ENCODE assay signal across 8 cellular contexts in the genomic region with DNA sequence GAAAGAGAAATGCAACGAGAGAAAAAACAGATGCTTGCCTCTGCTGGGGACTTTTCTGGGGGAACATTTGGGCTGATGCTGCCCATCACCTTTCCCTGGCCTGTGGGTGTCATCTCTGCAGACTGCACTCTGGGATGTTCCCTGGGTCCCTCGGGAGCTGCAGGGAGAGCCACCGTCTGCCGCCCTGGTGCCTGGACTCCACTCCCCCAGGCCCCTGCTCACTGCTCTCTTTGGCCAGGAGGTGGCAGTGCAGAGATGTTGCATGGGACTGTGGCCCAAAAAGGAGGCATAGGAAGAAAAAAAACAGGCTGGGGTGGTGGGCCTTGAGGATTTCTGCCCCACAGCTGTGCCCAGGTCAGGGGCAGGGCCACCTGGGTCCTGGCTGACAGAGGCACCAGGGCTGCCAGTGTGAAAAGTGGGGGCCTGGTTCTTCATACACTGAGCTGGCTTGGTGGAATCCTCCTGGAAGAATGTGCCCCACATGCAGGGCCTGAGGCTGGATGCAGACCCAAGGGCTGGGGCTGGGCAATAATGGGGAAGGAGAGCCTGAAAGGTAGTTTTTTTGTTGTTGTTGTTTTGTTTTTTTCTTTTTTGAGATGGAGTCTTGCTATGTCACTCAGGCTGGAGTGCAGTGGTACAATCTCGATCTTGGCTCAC.
A peak's percentile ranks its signal among the peaks of the same experiment; 100 is the strongest.
DNase-seq lines count a peak whose midpoint lies in the region; ATAC-seq and TF ChIP-seq lines count a peak whose summit lies in the region.

No MANE protein-coding gene starts in this region.

- H3K4me1 ChIP-seq in mesendoderm (ENCODE audit: control insufficient read depth, low read depth, low read length) (peaks cover 6% of the 10 kb centered on the region), upper lobe of right lung (peaks cover 5% of the 10 kb centered on the region)

- no peak overlapping the region for H2AK5ac ChIP-seq in mesendoderm (ENCODE audit: low read length)

- H3K36me3 ChIP-seq in mesendoderm (ENCODE audit: control insufficient read depth, insufficient read depth, low read length) = no peaks in the 10 kb centered on the region
- no peaks in the 10 kb centered on the region for H3K36me3 ChIP-seq in upper lobe of right lung

- no peak overlapping the region for H2BK5ac ChIP-seq in mesendoderm (ENCODE audit: low read length)

- no peaks in the 10 kb centered on the region for H3K9me3 ChIP-seq in upper lobe of right lung

- H4K5ac ChIP-seq in mesendoderm (ENCODE audit: low read length) = no peak overlapping the region

- ATAC-seq in GM18858 (IDR thresholded peaks at IDR 0.05; ENCODE audit: unreplicated experiment) (peak; percentile 54), HG03342 (IDR thresholded peaks at IDR 0.05; ENCODE audit: unreplicated experiment) (peak; percentile 73), upper lobe of right lung (peak; percentile 78), GM18519 (IDR thresholded peaks at IDR 0.05; ENCODE audit: low FRiP score, unreplicated experiment) (no peak)

- H3K9ac ChIP-seq in mesendoderm (ENCODE audit: low read length) = no peak overlapping the region

- no peak overlapping the region for H3K18ac ChIP-seq in mesendoderm (ENCODE audit: low read length)

- H3K79me2 ChIP-seq in mesendoderm (ENCODE audit: control insufficient read depth, insufficient read depth, low read length) = no peaks in the 10 kb centered on the region

- TF ChIP-seq CTCF in upper lobe of right lung (IDR thresholded peaks at IDR 0.05) = peak; percentile 65

- no peak overlapping the region for H3K4me2 ChIP-seq in mesendoderm (ENCODE audit: low read length)

- no peak overlapping the region for H3K27ac ChIP-seq in mesendoderm (ENCODE audit: low read depth, low read length)
- H3K27ac ChIP-seq in upper lobe of right lung = no peak overlapping the region

- H3K27me3 ChIP-seq in mesendoderm (ENCODE audit: insufficient read depth, low read length, poor library complexity) = no peaks in the 10 kb centered on the region
- H3K27me3 ChIP-seq in upper lobe of right lung = no peaks in the 10 kb centered on the region

- intact Hi-C loops in upper lobe of right lung (cut with DNase I) = no loop called here

- H3K23ac ChIP-seq in mesendoderm (ENCODE audit: low read length) = no peak overlapping the region

- no peak overlapping the region for H3K4ac ChIP-seq in mesendoderm (ENCODE audit: low read depth, low read length)

- H3K4me3 ChIP-seq in mesendoderm (ENCODE audit: low read length) = no peak overlapping the region
- no peak overlapping the region for H3K4me3 ChIP-seq in upper lobe of right lung

- H2BK120ac ChIP-seq in mesendoderm (ENCODE audit: low read depth, low read length) = no peak overlapping the region

- peak overlapping the region; percentile 17 for H3K56ac ChIP-seq in mesendoderm (ENCODE audit: low read length)

- peak; percentile 14 to 16 for DNase-seq in AML-193 (lab: John Stamatoyannopoulos, UW)
- peak; percentile 91 for DNase-seq in SK-N-DZ (ENCODE audit: low spot score)
- peak; percentile 29 for DNase-seq in dermis blood vessel endothelial cell
- peak; percentile 81 for DNase-seq in mesendoderm
- DNase-seq in upper lobe of right lung = no peak

- no CpG with 5 or more reads among the region's 5 CpGs for WGBS in mesendoderm (ENCODE audit: extremely low coverage, insufficient coverage, low lambda C conversion rate)

- no peak overlapping the region for H4K8ac ChIP-seq in mesendoderm (ENCODE audit: low read depth, low read length)

- H3K79me1 ChIP-seq in mesendoderm (ENCODE audit: low read length) = no peaks in the 10 kb centered on the region

- no peak overlapping the region for H2BK15ac ChIP-seq in mesendoderm (replicated peaks; ENCODE audit: low read depth)
